ENCODE assay signal across 33 cellular contexts in genomic region chr7:48114589-48114988, GRCh38. TPM values are rescaled to one million over a fixed set of nuclear protein-coding genes. Genes with fewer than 3 reads are reported as not detected.
"Had no signal": no experiment of that assay in that cellular context is flagged by ENCODE, and none has a peak within 500 bp of the region (broad histone marks: within the 10 kb centered on the region; RNA-seq: fewer than 3 reads in every experiment).

No MANE protein-coding gene starts in this region.

- H3K36me3 ChIP-seq: ascending aorta, breast epithelium, cardiac muscle cell, colonic mucosa, WERI-Rb-1 had no signal

- H3K4me3 ChIP-seq: ascending aorta, breast epithelium, cardiac muscle cell, colonic mucosa, heart left ventricle had no signal

- H3K27me3 Mint-ChIP-seq: activated CD4-positive, alpha-beta T cell treated with anti-CD3 and anti-CD28 coated beads, Interleukin-2, amount 10 ng/mL, durations not matched to agents 7 days and 5 days; activated naive CD4-positive, alpha-beta T cell treated with anti-CD3 and anti-CD28 coated beads, Interleukin-2, amount 50 U/mL, for 24 hours; activated T-cell treated with anti-CD3 and anti-CD28 coated beads, Interleukin-2, amount 50 U/mL, for 24 hours; activated T-helper 17 cell treated with anti-CD3 and anti-CD28 coated beads, Interleukin-2, amount 50 U/mL, for 72 hours; T-helper 17 cell had no signal

- H3K9me3 ChIP-seq: ascending aorta, breast epithelium, colonic mucosa, heart left ventricle had no signal

- H3K27ac Mint-ChIP-seq: activated B cell treated with CpG ODN at 0.5 μM for 24 hours; activated CD4-positive, alpha-beta memory T cell treated with anti-CD3 and anti-CD28 coated beads, Interleukin-2, amount 10 ng/mL, durations not matched to agents 7 days and 5 days; activated CD4-positive, alpha-beta T cell treated with anti-CD3 and anti-CD28 coated beads, Interleukin-2, amount 10 ng/mL, durations not matched to agents 7 days and 5 days; activated naive CD4-positive, alpha-beta T cell treated with anti-CD3 and anti-CD28 coated beads, Interleukin-2, amount 50 U/mL, for 24 hours; activated naive CD8-positive, alpha-beta T cell treated with anti-CD3 and anti-CD28 coated beads, Interleukin-2, amount 10 ng/mL, durations not matched to agents 7 days and 5 days; activated T-cell treated with anti-CD3 and anti-CD28 coated beads, Interleukin-2, amount 50 U/mL, for 24 hours; activated T-helper 17 cell treated with anti-CD3 and anti-CD28 coated beads, Interleukin-2, amount 50 U/mL, for 72 hours; brain; T-helper 2 cell treated with Interferon-gamma antibody and Interleukin-4, amounts not matched to agents 5 μg/mL and 100 μg/mL, for 36 hours had no signal

- H3K27me3 ChIP-seq: ascending aorta, breast epithelium, cardiac muscle cell, colonic mucosa, heart left ventricle had no signal

- H3K27ac ChIP-seq: ascending aorta, breast epithelium, cardiac muscle cell, colonic mucosa, heart left ventricle, WERI-Rb-1 had no signal

- H3K36me3 Mint-ChIP-seq: activated naive CD4-positive, alpha-beta T cell treated with anti-CD3 and anti-CD28 coated beads, Interleukin-2, amount 50 U/mL, for 24 hours; activated naive CD8-positive, alpha-beta T cell treated with anti-CD3 and anti-CD28 coated beads, Interleukin-2, amount 10 ng/mL, durations not matched to agents 7 days and 5 days; brain had no signal

- ATAC-seq: activated CD4-positive, CD25-positive, alpha-beta regulatory T cell treated with anti-CD3 and anti-CD28 coated beads, Interleukin-2, amount 50 U/mL, for 24 hours; activated T-helper 17 cell treated with anti-CD3 and anti-CD28 coated beads, Interleukin-2, amount 50 U/mL, for 72 hours; esophagus mucosa; heart left ventricle; T-helper 17 cell had no signal

- H3K4me3 Mint-ChIP-seq: activated B cell treated with CpG ODN at 0.5 μM for 24 hours; activated CD4-positive, alpha-beta memory T cell treated with anti-CD3 and anti-CD28 coated beads, Interleukin-2, amount 10 ng/mL, durations not matched to agents 7 days and 5 days; activated CD4-positive, alpha-beta T cell treated with anti-CD3 and anti-CD28 coated beads, Interleukin-2, amount 10 ng/mL, durations not matched to agents 7 days and 5 days; activated naive CD4-positive, alpha-beta T cell treated with anti-CD3 and anti-CD28 coated beads, Interleukin-2, amount 50 U/mL, for 24 hours; activated naive CD8-positive, alpha-beta T cell treated with anti-CD3 and anti-CD28 coated beads, Interleukin-2, amount 10 ng/mL, durations not matched to agents 7 days and 5 days; activated T-cell treated with anti-CD3 and anti-CD28 coated beads, Interleukin-2, amount 50 U/mL, for 24 hours; activated T-helper 17 cell treated with anti-CD3 and anti-CD28 coated beads, Interleukin-2, amount 50 U/mL, for 72 hours; brain; T-helper 17 cell; T-helper 2 cell treated with Interferon-gamma antibody and Interleukin-4, amounts not matched to agents 5 μg/mL and 100 μg/mL, for 36 hours had no signal

- H3K4me1 ChIP-seq: ascending aorta, breast epithelium, colonic mucosa had no signal

- H3K4me1 Mint-ChIP-seq: brain had no signal

- DNase-seq: activated B cell treated with CpG ODN at 0.5 μM for 24 hours; activated CD4-positive, alpha-beta memory T cell treated with anti-CD3 and anti-CD28 coated beads, Interleukin-2, amount 10 ng/mL, durations not matched to agents 7 days and 5 days; activated CD4-positive, alpha-beta T cell treated with anti-CD3 and anti-CD28 coated beads, Interleukin-2, amount 10 ng/mL, durations not matched to agents 7 days and 5 days; activated CD4-positive, alpha-beta T cell treated with anti-CD3 and anti-CD28 coated beads, Interleukin-2, amount 50 U/mL, for 4 hours; activated CD8-positive, alpha-beta memory T cell treated with anti-CD3 and anti-CD28 coated beads, Interleukin-2, amount 50 U/mL, for 48 hours; activated effector memory CD4-positive, alpha-beta T cell treated with Interleukin-2 at 50 U/mL for 16 hours; activated gamma-delta T cell treated with Interleukin-2 at 50 U/mL for 16 hours; activated naive CD4-positive, alpha-beta T cell treated with Interleukin-2 at 50 U/mL for 16 hours; activated naive CD8-positive, alpha-beta T cell treated with anti-CD3 and anti-CD28 coated beads, Interleukin-2, amount 10 ng/mL, durations not matched to agents 7 days and 5 days; activated T-cell treated with anti-CD3 and anti-CD28 coated beads for 4 hours; activated T-cell treated with anti-CD3 and anti-CD28 coated beads, Interleukin-2, amount 50 U/mL, for 24 hours; central memory CD4-positive, alpha-beta T cell; cerebellar nuclear complex; colonic mucosa; effector CD8-positive, alpha-beta T cell; foreskin fibroblast; glutamatergic neuron; heart left ventricle; SW 1271; T-helper 1 cell; T-helper 17 cell; T1000; WERI-Rb-1 had no signal

- H3K9me3 Mint-ChIP-seq: activated B cell treated with CpG ODN at 0.5 μM for 24 hours; activated CD4-positive, alpha-beta memory T cell treated with anti-CD3 and anti-CD28 coated beads, Interleukin-2, amount 10 ng/mL, durations not matched to agents 7 days and 5 days; activated CD4-positive, alpha-beta T cell treated with anti-CD3 and anti-CD28 coated beads, Interleukin-2, amount 10 ng/mL, durations not matched to agents 7 days and 5 days; activated naive CD4-positive, alpha-beta T cell treated with anti-CD3 and anti-CD28 coated beads, Interleukin-2, amount 50 U/mL, for 24 hours; activated naive CD8-positive, alpha-beta T cell treated with anti-CD3 and anti-CD28 coated beads, Interleukin-2, amount 10 ng/mL, durations not matched to agents 7 days and 5 days; activated T-cell treated with anti-CD3 and anti-CD28 coated beads, Interleukin-2, amount 50 U/mL, for 24 hours; activated T-helper 17 cell treated with anti-CD3 and anti-CD28 coated beads, Interleukin-2, amount 50 U/mL, for 72 hours; T-helper 2 cell treated with Interferon-gamma antibody and Interleukin-4, amounts not matched to agents 5 μg/mL and 100 μg/mL, for 36 hours had no signal

RNA-seq across cellular contexts. Expression of gene ABCA13, which starts 56.7 kb away (rescaled TPM):
- total RNA-seq: activated B cell treated with CpG ODN at 0.5 μM for 24 hours; activated CD4-positive, alpha-beta memory T cell treated with anti-CD3 and anti-CD28 coated beads, Interleukin-2, amount 10 ng/mL, durations not matched to agents 7 days and 5 days; activated T-helper 17 cell treated with anti-CD3 and anti-CD28 coated beads, Interleukin-2, amount 50 U/mL, for 72 hours; ascending aorta; dermis microvascular lymphatic vessel endothelial cell; T-helper 17 cell had no signal
